10 cellular contexts compared by ENCODE assay signal in genomic region chr7:74475243-74475986, GRCh38. TPM values are rescaled to one million over a fixed set of nuclear protein-coding genes. Genes with fewer than 3 reads are reported as not detected.
DNase-seq lines count a peak whose midpoint lies in the region; ATAC-seq, FAIRE-seq and TF ChIP-seq lines count a peak whose summit lies in the region.
"Had no signal": no experiment of that assay in that cellular context is flagged by ENCODE, and none has a peak within 500 bp of the region (broad histone marks: within the 10 kb centered on the region; RNA-seq: fewer than 3 reads in every experiment).

No MANE protein-coding gene starts in this region.

- no peak for FAIRE-seq in urothelium cell line (lab: Jason Lieb, UNC)

- H2AFZ ChIP-seq in GM23338: no peak overlapping the region

- H3K27me3 ChIP-seq in GM23338 (ENCODE audit: insufficient read depth) (no peaks in the 10 kb centered on the region), esophagus muscularis mucosa (no peaks in the 10 kb centered on the region)
- H3K27me3 ChIP-seq: SJCRH30 had no signal

- peak overlapping the region; percentile 19; the same call in 1 of the 2 replicates for H3K27ac ChIP-seq in GM23338 (ENCODE audit: low read depth)
- H3K27ac ChIP-seq in esophagus muscularis mucosa (replicated peaks in 1 of 4): peak overlapping the region; percentile 92 to 97 (median 96)
- H3K27ac ChIP-seq in skin epidermis: peak overlapping the region in 14 of 21 experiments; percentile 15 to 98 (median 59)
- H3K27ac ChIP-seq: SJCRH30 had no signal

- no peak for ATAC-seq in GM23338
- no peak for ATAC-seq in GM18873 (IDR thresholded peaks at IDR 0.05; ENCODE audit: low FRiP score, unreplicated experiment)

- no peaks in the 10 kb centered on the region for H3K9me3 ChIP-seq in esophagus muscularis mucosa
- H3K9me3 ChIP-seq: SJCRH30 had no signal

- H3K9me2 ChIP-seq in GM23338 (ENCODE audit: insufficient read depth): no peaks in the 10 kb centered on the region

- H3F3A ChIP-seq in GM23338 (replicated peaks; ENCODE audit: low read depth): no peaks in the 10 kb centered on the region; the same call in 1 of the 2 replicates

- peaks cover 2% of the 10 kb centered on the region for H3K27me3 Mint-ChIP-seq in GM23338 (ENCODE audit: insufficient read depth, low read depth, poor library complexity)

- no peak for TF ChIP-seq CTCF in GM23338 (conservative IDR thresholded peaks at IDR 0.05; ENCODE audit: low read depth in 2 of 2)
- no peak for TF ChIP-seq CTCF in esophagus muscularis mucosa (IDR thresholded peaks at IDR 0.05)

- H3K4me2 ChIP-seq in GM23338: no peak overlapping the region

- DNase-seq in GM23338 (ENCODE audit: low spot score): no peak
- DNase-seq in NCI-H2171 (lab: John Stamatoyannopoulos, UW): peak; percentile 43
- DNase-seq in esophagus muscularis mucosa (ENCODE audit: extremely low spot score): no peak
- DNase-seq in urothelium cell line (ENCODE audit: low spot score): no peak
- DNase-seq in AG20443 (ENCODE audit: low spot score): no peak
- DNase-seq: DMS79, NCI-H1694, SJCRH30 had no signal

- 91% methylated on average over 13 of the region's 15 CpGs for WGBS in esophagus muscularis mucosa

- no peak overlapping the region for H3K4me3 Mint-ChIP-seq in GM23338

- peaks cover 17% of the 10 kb centered on the region for H3K4me1 Mint-ChIP-seq in GM23338

- no peak overlapping the region for H3K4me3 ChIP-seq in GM23338
- no peak overlapping the region for H3K4me3 ChIP-seq in esophagus muscularis mucosa
- no peak overlapping the region for H3K4me3 ChIP-seq in skin epidermis
- H3K4me3 ChIP-seq: SJCRH30 had no signal

- H3K27ac Mint-ChIP-seq in GM23338: no peak overlapping the region; the same call in 1 of the 2 replicates

- no peaks in the 10 kb centered on the region for H3K36me3 Mint-ChIP-seq in GM23338 (ENCODE audit: low read depth)

- intact Hi-C loops in esophagus muscularis mucosa (cut with DNase I): no loop called here

- H3K4me1 ChIP-seq in GM23338 (ENCODE audit: insufficient read depth) (peaks cover 11% of the 10 kb centered on the region; the same call in 1 of the 2 replicates), esophagus muscularis mucosa (peaks cover 50 to 70% (median 65%) of the 10 kb centered on the region in 4 donors)

- no peak for TF ChIP-seq POLR2A in esophagus muscularis mucosa (IDR thresholded peaks at IDR 0.05; ENCODE audit: low read depth)

- H3K36me3 ChIP-seq in GM23338 (ENCODE audit: insufficient read depth): no peaks in the 10 kb centered on the region
- H3K36me3 ChIP-seq in esophagus muscularis mucosa: no peaks in the 10 kb centered on the region

- H4K20me1 ChIP-seq in GM23338 (replicated peaks; ENCODE audit: insufficient read depth): peaks cover 13% of the 10 kb centered on the region

- no peaks in the 10 kb centered on the region for H3K9me3 Mint-ChIP-seq in GM23338

- peaks cover 45% of the 10 kb centered on the region for H3K79me2 ChIP-seq in GM23338 (replicated peaks; ENCODE audit: insufficient read depth)

- no peak for TF ChIP-seq EP300 in esophagus muscularis mucosa (IDR thresholded peaks at IDR 0.05)

TF ChIP-seq in GM23338, 12 proteins besides CTCF, POLR2A, EP300 and RAD21 (continues in another document):
- TF ChIP-seq EZH2phosphoT487 (IDR thresholded peaks at IDR 0.05; ENCODE audit: unreplicated experiment) (no peak), ZNF114 (CRISPR knock-in tag; IDR thresholded peaks at IDR 0.05) (no peak), EZH2 (IDR thresholded peaks at IDR 0.05; ENCODE audit: low read depth, unreplicated experiment) (no peak), ZNF331 (CRISPR knock-in tag; IDR thresholded peaks at IDR 0.05; ENCODE audit: low read depth) (no peak), NANOG (IDR thresholded peaks at IDR 0.05; ENCODE audit: borderline replicate concordance) (no peak), POLR2AphosphoS5 (IDR thresholded peaks at IDR 0.05; ENCODE audit: low read depth) (no peak), STAT1 (IDR thresholded peaks at IDR 0.05; ENCODE audit: unreplicated experiment) (no peak), JUNB (IDR thresholded peaks at IDR 0.05; ENCODE audit: unreplicated experiment) (no peak)
- TF ChIP-seq, protein P1, sequence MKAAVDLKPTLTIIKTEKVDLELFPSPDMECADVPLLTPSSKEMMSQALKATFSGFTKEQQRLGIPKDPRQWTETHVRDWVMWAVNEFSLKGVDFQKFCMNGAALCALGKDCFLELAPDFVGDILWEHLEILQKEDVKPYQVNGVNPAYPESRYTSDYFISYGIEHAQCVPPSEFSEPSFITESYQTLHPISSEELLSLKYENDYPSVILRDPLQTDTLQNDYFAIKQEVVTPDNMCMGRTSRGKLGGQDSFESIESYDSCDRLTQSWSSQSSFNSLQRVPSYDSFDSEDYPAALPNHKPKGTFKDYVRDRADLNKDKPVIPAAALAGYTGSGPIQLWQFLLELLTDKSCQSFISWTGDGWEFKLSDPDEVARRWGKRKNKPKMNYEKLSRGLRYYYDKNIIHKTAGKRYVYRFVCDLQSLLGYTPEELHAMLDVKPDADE (IDR thresholded peaks at IDR 0.05): no peak
- TF ChIP-seq, protein P2, sequence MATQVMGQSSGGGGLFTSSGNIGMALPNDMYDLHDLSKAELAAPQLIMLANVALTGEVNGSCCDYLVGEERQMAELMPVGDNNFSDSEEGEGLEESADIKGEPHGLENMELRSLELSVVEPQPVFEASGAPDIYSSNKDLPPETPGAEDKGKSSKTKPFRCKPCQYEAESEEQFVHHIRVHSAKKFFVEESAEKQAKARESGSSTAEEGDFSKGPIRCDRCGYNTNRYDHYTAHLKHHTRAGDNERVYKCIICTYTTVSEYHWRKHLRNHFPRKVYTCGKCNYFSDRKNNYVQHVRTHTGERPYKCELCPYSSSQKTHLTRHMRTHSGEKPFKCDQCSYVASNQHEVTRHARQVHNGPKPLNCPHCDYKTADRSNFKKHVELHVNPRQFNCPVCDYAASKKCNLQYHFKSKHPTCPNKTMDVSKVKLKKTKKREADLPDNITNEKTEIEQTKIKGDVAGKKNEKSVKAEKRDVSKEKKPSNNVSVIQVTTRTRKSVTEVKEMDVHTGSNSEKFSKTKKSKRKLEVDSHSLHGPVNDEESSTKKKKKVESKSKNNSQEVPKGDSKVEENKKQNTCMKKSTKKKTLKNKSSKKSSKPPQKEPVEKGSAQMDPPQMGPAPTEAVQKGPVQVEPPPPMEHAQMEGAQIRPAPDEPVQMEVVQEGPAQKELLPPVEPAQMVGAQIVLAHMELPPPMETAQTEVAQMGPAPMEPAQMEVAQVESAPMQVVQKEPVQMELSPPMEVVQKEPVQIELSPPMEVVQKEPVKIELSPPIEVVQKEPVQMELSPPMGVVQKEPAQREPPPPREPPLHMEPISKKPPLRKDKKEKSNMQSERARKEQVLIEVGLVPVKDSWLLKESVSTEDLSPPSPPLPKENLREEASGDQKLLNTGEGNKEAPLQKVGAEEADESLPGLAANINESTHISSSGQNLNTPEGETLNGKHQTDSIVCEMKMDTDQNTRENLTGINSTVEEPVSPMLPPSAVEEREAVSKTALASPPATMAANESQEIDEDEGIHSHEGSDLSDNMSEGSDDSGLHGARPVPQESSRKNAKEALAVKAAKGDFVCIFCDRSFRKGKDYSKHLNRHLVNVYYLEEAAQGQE (IDR thresholded peaks at IDR 0.05; ENCODE audit: unreplicated experiment): no peak

RNA-seq across cellular contexts. Expression of gene GTF2IRD1, which starts 21.7 kb away (rescaled TPM):
- total RNA-seq in GM23338 (2014; rRNA removed; shearing (Covaris generic)): 21.9 and 28.7 TPM in 2 replicates
- polyA plus RNA-seq in GM23338 (2016; fragmentation: Nextera tagmentation; extraction: Ambion mirVana): 37.1 and 40.9 TPM in 2 replicates
- total RNA-seq in esophagus muscularis mucosa: 10 to 100 TPM; 20.8 to 24.0 (median 22.0) TPM

Comparison
In these comparisons a context has a peak if more than half of its experiments do, and no peak if none do; other contexts are left out.
1. H3K27ac ChIP-seq: peak in every context shown above with its lines; median percentile 96 in esophagus muscularis mucosa; 59 in skin epidermis; 19 in GM23338.